In genomic region chr12:94458882-94459772, GRCh38 we compare ENCODE assay signal across 1 cellular context.
TF ChIP-seq lines count a peak whose summit lies in the region.

No MANE protein-coding gene starts in this region.

TF ChIP-seq in K562, 482 proteins besides CTCF, POLR2A, EP300 and RAD21 (continued from another document and continues in another):
- TF ChIP-seq ZNF407 (IDR thresholded peaks at IDR 0.05; ENCODE audit: low read depth) (peak; percentile 47; the same call in 1 of the 2 replicates), ZNF639 (CRISPR knock-in tag; conservative IDR thresholded peaks at IDR 0.05 in 1 of 2, IDR thresholded peaks at IDR 0.05 in 1 of 2) (no peak), SMARCE1 (IDR thresholded peaks at IDR 0.05) (no peak), CBFB (CRISPR knock-in tag; IDR thresholded peaks at IDR 0.05) (peak; percentile 83; the same call in 1 of the 2 replicates), ZNF57 (CRISPR knock-in tag; IDR thresholded peaks at IDR 0.05) (0 out of 2 replicates have a peak, but pooled peaks have one; percentile 50), MLLT1 (IDR thresholded peaks at IDR 0.05) (peak in 1 of 2 experiments; percentile 59; a peak in 2 of 4 replicates), TOE1 (IDR thresholded peaks at IDR 0.05; ENCODE audit: borderline replicate concordance) (peak; percentile 62; the same call in 1 of the 2 replicates), TOE1 (CRISPR knock-in tag; IDR thresholded peaks at IDR 0.05; ENCODE audit: borderline replicate concordance, low read depth) (no peak), TBP (optimal IDR thresholded peaks at IDR 0.05; ENCODE audit: low read depth, low read length) (no peak), MLX (CRISPR knock-in tag; conservative IDR thresholded peaks at IDR 0.05) (0 out of 4 replicates have a peak, but pooled peaks of 1 of the 2 experiments have one; percentile 13), ATF4 (CRISPR knock-in tag; IDR thresholded peaks at IDR 0.05) (no peak), FOXJ3 (CRISPR knock-in tag; IDR thresholded peaks at IDR 0.05) (peak; percentile 31; the same call in 1 of the 2 replicates), ZNF76 (CRISPR knock-in tag; IDR thresholded peaks at IDR 0.05; ENCODE audit: borderline replicate concordance) (0 out of 2 replicates have a peak, but pooled peaks have one; percentile 37), PTTG1 (tag; IDR thresholded peaks at IDR 0.05; ENCODE audit: low read depth) (no peak), TFE3 (CRISPR knock-in tag; IDR thresholded peaks at IDR 0.05) (no peak), ZNF263 (CRISPR knock-in tag; IDR thresholded peaks at IDR 0.05; ENCODE audit: borderline replicate concordance) (0 out of 2 replicates have a peak, but pooled peaks have one; percentile 44), TARDBP (IDR thresholded peaks at IDR 0.05) (0 out of 2 replicates have a peak, but pooled peaks have one; percentile 26), SMARCC2 (IDR thresholded peaks at IDR 0.05; ENCODE audit: low read depth) (0 out of 2 replicates have a peak, but pooled peaks have one; percentile 22), MXI1 (IDR thresholded peaks at IDR 0.05; ENCODE audit: low read depth, low read length) (no peak), SMAD1 (IDR thresholded peaks at IDR 0.05; ENCODE audit: low read depth, low read length, partially characterized antibody) (peak; percentile 2), PHTF2 (CRISPR knock-in tag; IDR thresholded peaks at IDR 0.05) (no peak), ZNF282 (CRISPR knock-in tag; IDR thresholded peaks at IDR 0.05) (no peak), KAT7 (CRISPR knock-in tag; IDR thresholded peaks at IDR 0.05; ENCODE audit: borderline replicate concordance) (0 out of 2 replicates have a peak, but pooled peaks have one; percentile 43), PHF8 (IDR thresholded peaks at IDR 0.05; ENCODE audit: borderline replicate concordance, low read length) (peak; percentile 87; the same call in 1 of the 2 replicates), HNRNPUL1 (IDR thresholded peaks at IDR 0.05; ENCODE audit: low read length) (no peak), PRDM10 (IDR thresholded peaks at IDR 0.05; ENCODE audit: partially characterized antibody) (no peak), RAD51 (IDR thresholded peaks at IDR 0.05; ENCODE audit: borderline replicate concordance, low read depth) (no peak), SRSF1 (IDR thresholded peaks at IDR 0.05; ENCODE audit: low read depth, low read length) (no peak), MEIS2 (IDR thresholded peaks at IDR 0.05; ENCODE audit: partially characterized antibody) (peak; percentile 47), CREB3L1 (IDR thresholded peaks at IDR 0.05; ENCODE audit: borderline replicate concordance, low read depth) (0 out of 2 replicates have a peak, but pooled peaks have one; percentile 45), ZNF584 (CRISPR knock-in tag; IDR thresholded peaks at IDR 0.05; ENCODE audit: low read depth) (no peak), ZNF224 (CRISPR knock-in tag; IDR thresholded peaks at IDR 0.05) (no peak), ARNT (IDR thresholded peaks at IDR 0.05) (0 out of 4 replicates have a peak, but pooled peaks of 1 of the 2 experiments have one; percentile 20), ZNF184 (CRISPR knock-in tag; IDR thresholded peaks at IDR 0.05) (no peak), SIN3A (IDR thresholded peaks at IDR 0.05; ENCODE audit: borderline replicate concordance in 2 of 2, control insufficient read depth in 1 of 2, low read depth in 2 of 2, low read length in 2 of 2) (peak; percentile 17; a peak in 1 of 4 replicates), ZNF354B (CRISPR knock-in tag; IDR thresholded peaks at IDR 0.05) (no peak), TRIM28 (IDR thresholded peaks at IDR 0.05) (no peak; the same call in 1 of the 2 replicates)
